26 cellular contexts compared by ENCODE assay signal in the genomic region with DNA sequence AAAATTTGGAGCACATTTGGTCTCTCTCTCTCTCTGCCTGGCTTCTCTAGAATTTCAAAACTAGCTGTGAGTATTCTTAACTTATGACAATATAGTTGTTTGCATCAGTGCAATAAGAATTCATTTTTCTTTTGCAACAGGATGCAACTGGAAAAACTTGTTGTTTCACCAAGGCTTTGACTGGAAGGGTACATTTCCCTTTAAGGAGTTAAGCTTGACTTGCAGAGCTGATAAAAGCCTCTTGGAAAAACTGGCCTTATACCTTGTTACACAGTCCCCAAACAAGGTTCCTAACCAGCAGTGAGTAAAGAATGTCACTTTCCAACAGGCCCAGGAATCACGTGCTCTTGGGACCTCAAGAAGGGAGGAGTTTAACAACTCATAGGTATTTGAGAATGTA.
"Had no signal": no experiment of that assay in that cellular context is flagged by ENCODE, and none has a peak within 500 bp of the region (broad histone marks: within the 10 kb centered on the region; RNA-seq: fewer than 3 reads in every experiment).

No MANE protein-coding gene starts in this region.

- H3K27me3 ChIP-seq: stomach, suprapubic skin, testis, thyroid gland, tibial artery, tibial nerve, transverse colon, upper lobe of left lung, upper lobe of right lung, uterus, vagina had no signal

- H3K4me3 ChIP-seq: stomach, suprapubic skin, testis, thoracic aorta, thyroid gland, tibial artery, tibial nerve, transverse colon, upper lobe of left lung, upper lobe of right lung, uterus, vagina had no signal

- FAIRE-seq: urothelium cell line had no signal

- DNase-seq: stimulated activated CD4-positive, alpha-beta T cell treated with anti-CD3 and anti-CD28 coated beads, Interleukin-2, amount 100 ng/mL, for 48 hours; stimulated activated CD4-positive, alpha-beta T cell treated with anti-CD3 and anti-CD28 coated beads, Interleukin-4, amount 100 ng/mL, for 1 hour; stimulated activated CD4-positive, alpha-beta T cell treated with anti-CD3 and anti-CD28 coated beads, Interleukin-4, amount 100 ng/mL, for 24 hours; stimulated activated CD4-positive, alpha-beta T cell treated with anti-CD3 and anti-CD28 coated beads, Interleukin-4, amount 100 ng/mL, for 4 hours; stimulated activated CD8-positive, alpha-beta memory T cell treated with anti-CD3 and anti-CD28 coated beads, Interleukin-4, amount 100 ng/mL, for 48 hours; stimulated activated naive B cell treated with anti-CD40 and anti-IgM and Interleukin-4, amounts not matched to agents 10 μg/mL and 1 μg/mL and 100 μg/mL, for 72 hours; stimulated activated naive CD4-positive, alpha-beta T cell; stimulated activated naive CD4-positive, alpha-beta T cell treated with Interleukin-2 at 50 U/mL for 16 hours; stimulated activated naive CD8-positive, alpha-beta T cell treated with anti-CD3 and anti-CD28 coated beads, Interleukin-15, amount 100 ng/mL, for 72 hours; stimulated activated naive CD8-positive, alpha-beta T cell treated with anti-CD3 and anti-CD28 coated beads, Interleukin-15, Interleukin-2, amounts not matched to agents 100 U/mL and 50 U/mL, for 24 hours; stomach; substantia nigra; testis; thyroid gland; tibial artery; transverse colon; upper lobe of left lung; upper lobe of right lung; uterus had no signal

- H3K9me3 ChIP-seq: testis, thyroid gland had no signal

- H3K36me3 ChIP-seq: thoracic aorta, thyroid gland, transverse colon, upper lobe of left lung, upper lobe of right lung, uterus, vagina had no signal

- H3K4me1 ChIP-seq: stomach, suprapubic skin, testis, thyroid gland, tibial artery, tibial nerve, transverse colon, upper lobe of left lung, upper lobe of right lung, uterus, vagina had no signal

- H3K27ac ChIP-seq: stomach, suprapubic skin, testis, thoracic aorta, thyroid gland, tibial artery, tibial nerve, transverse colon, upper lobe of left lung, upper lobe of right lung, uterus, vagina had no signal

- ATAC-seq: stimulated activated effector memory CD8-positive, alpha-beta T cell treated with anti-CD3 and anti-CD28 coated beads, Interleukin-12 subunit alpha, Interleukin-12 subunit beta, amount 100 ng/mL, for 72 hours; stimulated activated memory B cell treated with anti-CD40 and anti-IgM and Interleukin-4, amounts not matched to agents 10 μg/mL and 1 μg/mL and 100 μg/mL, for 72 hours; stimulated activated naive B cell treated with anti-CD40 and anti-IgM and Interleukin-4, amounts not matched to agents 10 μg/mL and 1 μg/mL and 100 μg/mL, for 72 hours; stimulated activated naive CD8-positive, alpha-beta T cell treated with anti-CD3 and anti-CD28 coated beads, Interleukin-15, amount 100 ng/mL, for 72 hours; stimulated activated naive CD8-positive, alpha-beta T cell treated with anti-CD3 and anti-CD28 coated beads, Interleukin-15, Interleukin-2, amounts not matched to agents 100 U/mL and 50 U/mL, for 24 hours; upper lobe of right lung had no signal
